15 cellular contexts compared by ENCODE assay signal in genomic region chr13:26061947-26062346, GRCh38. TPM values are rescaled to one million over a fixed set of nuclear protein-coding genes. Genes with fewer than 3 reads are reported as not detected.
A peak's percentile ranks its signal among the peaks of the same experiment; 100 is the strongest.
DNase-seq lines count a peak whose midpoint lies in the region; ATAC-seq lines count a peak whose summit lies in the region.
"Had no signal": no experiment of that assay in that cellular context is flagged by ENCODE, and none has a peak within 500 bp of the region (broad histone marks: within the 10 kb centered on the region; RNA-seq: fewer than 3 reads in every experiment).

No MANE protein-coding gene starts in this region.

- H3K4me1 ChIP-seq in skeletal muscle tissue (ENCODE audit: control insufficient read depth in 3 of 3, insufficient read depth in 3 of 3, low read length in 3 of 3): peaks cover 0 to 5% (median 0%) of the 10 kb centered on the region in 3 donors
- H3K4me1 ChIP-seq: parathyroid adenoma had no signal

- H3K9me3 ChIP-seq in skeletal muscle tissue (ENCODE audit: control insufficient read depth in 3 of 3, low read length in 3 of 3): no peaks in the 10 kb centered on the region

- no peak overlapping the region for H3K4me3 ChIP-seq in skeletal muscle tissue (ENCODE audit: low read length in 3 of 3)
- H3K4me3 ChIP-seq: dorsolateral prefrontal cortex had no signal

- peak overlapping the region; percentile 47 for H3K27ac ChIP-seq in skeletal muscle tissue (ENCODE audit: low read depth, low read length)
- H3K27ac ChIP-seq: parathyroid adenoma had no signal

- DNase-seq in HT1080 (ENCODE audit: low read depth) (peak; percentile 86), amniotic stem cell (lab: John Stamatoyannopoulos, UW) (peak; percentile 74), glomerular visceral epithelial cell (ENCODE audit: extremely low spot score) (peak; percentile 90), globus pallidus (ENCODE audit: low spot score) (no peak), SIG-M5 treated with dmso at 0.1 percent for 504 hours (lab: John Stamatoyannopoulos, UW; ENCODE audit: unreplicated experiment) (no peak)
- DNase-seq: activated CD4-positive, alpha-beta T cell treated with anti-CD3 and anti-CD28 coated beads for 36 hours; activated effector memory CD4-positive, alpha-beta T cell treated with anti-CD3 and anti-CD28 coated beads, Interleukin-2, amount 50 U/mL, for 16 hours; DMS79; dorsolateral prefrontal cortex; NCI-H2029 treated with DMSO at 0.1 percent for 48 hours; trophoblast cell had no signal

- H3K27me3 ChIP-seq in skeletal muscle tissue (ENCODE audit: control insufficient read depth in 3 of 3, insufficient read depth in 3 of 3, low read length in 3 of 3): no peaks in the 10 kb centered on the region

- no peak for ATAC-seq in HG02759 (IDR thresholded peaks at IDR 0.05; ENCODE audit: unreplicated experiment)
- ATAC-seq: activated CD4-positive, alpha-beta T cell treated with anti-CD3 and anti-CD28 coated beads for 36 hours had no signal

- no peak overlapping the region for H3K9ac ChIP-seq in skeletal muscle tissue (ENCODE audit: low read depth in 1 of 3, low read length in 3 of 3)
- H3K9ac ChIP-seq: parathyroid adenoma had no signal

- no peaks in the 10 kb centered on the region for H3K36me3 ChIP-seq in skeletal muscle tissue (ENCODE audit: control insufficient read depth in 3 of 3, insufficient read depth in 3 of 3, low read length in 3 of 3)

RNA-seq across cellular contexts. Expression of gene SHISA2, which starts 10.1 kb away (rescaled TPM):
- total RNA-seq in HT1080 (2014; rRNA removed; shearing (Covaris generic)): 0.35 and 0.94 TPM in 2 replicates
- polyA plus RNA-seq in HT1080 (2015; cell fraction: cytosol; rRNA removed): 0.07 and 0.23 TPM in 2 replicates
- polyA plus RNA-seq in HT1080 (2015; cell fraction: nucleus; rRNA removed): 0.14 TPM in 1 of 2 replicates, not detected in the other
- 149 TPM for total RNA-seq in skeletal muscle tissue
- total RNA-seq: HepG2 had no signal
- polyA plus RNA-seq: HepG2 had no signal

Comparison
In these comparisons a context has a peak if more than half of its experiments do, and no peak if none do; other contexts are left out.
1. DNase-seq: peak in HT1080 (single experiment), amniotic stem cell (single experiment) and glomerular visceral epithelial cell (single experiment); none in globus pallidus (single experiment) and SIG-M5 treated with dmso at 0.1 percent for 504 hours (single experiment).
2. RNA of gene SHISA2, which starts 10.1 kb away (total RNA-seq): 149 TPM in skeletal muscle tissue (single experiment); 0.35 to 0.94 TPM in HT1080; every median in the first group is over 10 times any median in the second.